In the genomic region with DNA sequence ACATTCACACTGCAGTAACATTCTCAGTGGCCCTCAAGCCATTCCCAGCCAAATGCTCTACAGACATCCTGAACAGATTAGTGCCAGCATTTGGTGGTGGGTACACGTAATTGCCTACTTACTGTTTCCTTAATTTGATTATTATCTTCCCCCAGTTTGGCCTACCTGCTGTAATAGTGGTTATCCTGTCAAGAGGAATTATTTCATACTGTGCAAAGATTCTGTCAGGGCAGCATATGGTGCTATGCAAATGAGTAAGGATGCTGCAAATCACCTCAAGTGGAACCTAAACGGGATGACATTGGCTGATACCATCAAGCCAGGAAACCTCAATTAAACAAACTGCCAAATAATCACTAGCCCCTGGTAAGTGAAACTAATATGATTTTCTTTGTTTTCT, we compare ENCODE assay signal across 14 cellular contexts.
DNase-seq lines count a peak whose midpoint lies in the region; ATAC-seq lines count a peak whose summit lies in the region.
"Had no signal": no experiment of that assay in that cellular context is flagged by ENCODE, and none has a peak within 500 bp of the region (broad histone marks: within the 10 kb centered on the region; RNA-seq: fewer than 3 reads in every experiment).

No MANE protein-coding gene starts in this region.

- no peaks in the 10 kb centered on the region for H3K79me1 ChIP-seq in mesenchymal stem cell (replicated peaks; ENCODE audit: low read length, poor library complexity, severe bottlenecking)

- no peak overlapping the region for H4K8ac ChIP-seq in mesenchymal stem cell (ENCODE audit: low read length)

- H3K18ac ChIP-seq in mesenchymal stem cell (ENCODE audit: low read depth in 1 of 2, low read length in 2 of 2) = no peak overlapping the region

- no peaks in the 10 kb centered on the region for H3K9me2 ChIP-seq in GM23248 (ENCODE audit: insufficient read depth)

- no peak overlapping the region for H2BK120ac ChIP-seq in mesenchymal stem cell (ENCODE audit: low read depth, low read length)

- H3K79me2 ChIP-seq in GM23248 (ENCODE audit: insufficient read depth) = no peaks in the 10 kb centered on the region

- no peaks in the 10 kb centered on the region for H3F3A ChIP-seq in GM23248 (ENCODE audit: insufficient read depth)

- no peak overlapping the region for H2BK15ac ChIP-seq in mesenchymal stem cell (ENCODE audit: low read depth, poor library complexity, severe bottlenecking)

- no peak overlapping the region for H3K9ac ChIP-seq in mesenchymal stem cell (ENCODE audit: low read length)
- H3K9ac ChIP-seq in GM23248 = no peak overlapping the region

- H3K4me2 ChIP-seq in mesenchymal stem cell (ENCODE audit: low read length, poor library complexity, severe bottlenecking) (no peak overlapping the region), GM23248 (ENCODE audit: unreplicated experiment) (no peak overlapping the region)

- H2BK12ac ChIP-seq in mesenchymal stem cell (ENCODE audit: low read length in 2 of 2) = no peak overlapping the region

- H3K27me3 ChIP-seq in mesenchymal stem cell (ENCODE audit: control insufficient read depth in 1 of 2, insufficient read depth in 1 of 2, low read length in 2 of 2) (peaks cover 0 to 30% of the 10 kb centered on the region in 2 experiments), GM23248 (replicated peaks; ENCODE audit: insufficient read depth) (no peaks in the 10 kb centered on the region)
- H3K27me3 ChIP-seq: SJSA1 had no signal

- H3K23ac ChIP-seq in mesenchymal stem cell (ENCODE audit: low read length in 2 of 2) = no peak overlapping the region

- DNase-seq in DMS 273 (lab: John Stamatoyannopoulos, UW; ENCODE audit: unreplicated experiment) = peak; percentile 72
- peak; percentile 26 for DNase-seq in NCI-H1694 (lab: John Stamatoyannopoulos, UW)
- peak; percentile 94 for DNase-seq in NCI-H82 treated with DMSO at 0.1 percent for 48 hours (lab: John Stamatoyannopoulos, UW; ENCODE audit: unreplicated experiment)
- no peak for DNase-seq in mesenchymal stem cell
- DNase-seq in GM23248 = no peak
- DNase-seq in kidney tubule cell (ENCODE audit: low spot score) = no peak
- DNase-seq: GOT3, NCI-H1105 treated with DMSO at 0.1 percent for 48 hours, NCI-H187, NCI-H510A had no signal

- no peaks in the 10 kb centered on the region for H3K4me1 ChIP-seq in mesenchymal stem cell (ENCODE audit: control insufficient read depth, insufficient read depth, low read depth, low read length)
- no peaks in the 10 kb centered on the region for H3K4me1 ChIP-seq in GM23248 (ENCODE audit: insufficient read depth)

- WGBS in mesenchymal stem cell = no CpG with 5 or more reads among the region's 2 CpGs
- 36 to 54% methylated on average over 2 of the region's 2 CpGs for WGBS in GM23248 (ENCODE audit: low coverage in 1 of 2, low lambda C conversion rate in 2 of 2, missing lambda C conversion rate in 2 of 2), 2 experiments

- no peak overlapping the region for H2AFZ ChIP-seq in mesenchymal stem cell (ENCODE audit: low read depth, low read length)
- H2AFZ ChIP-seq in GM23248 = no peak overlapping the region

- H3K27ac ChIP-seq in mesenchymal stem cell (ENCODE audit: low read length, poor library complexity, severe bottlenecking) (peak overlapping the region; percentile 4), GM23248 (no peak overlapping the region)
- H3K27ac ChIP-seq: SJSA1 had no signal

- H2BK5ac ChIP-seq in mesenchymal stem cell (ENCODE audit: low read depth, low read length, poor library complexity, severe bottlenecking) = no peak overlapping the region

- in situ Hi-C loops in GM23248 (cut with MboI) = no loop called here

- no peak overlapping the region for H3K4me3 ChIP-seq in mesenchymal stem cell (ENCODE audit: insufficient read depth in 1 of 2, low read depth in 1 of 2, low read length in 2 of 2)
- H3K4me3 ChIP-seq in GM23248 = no peak overlapping the region
- H3K4me3 ChIP-seq: GM12878, SJSA1 had no signal

- no peak overlapping the region for H3K14ac ChIP-seq in mesenchymal stem cell (ENCODE audit: low read length in 2 of 2)

- no peak overlapping the region for H4K91ac ChIP-seq in mesenchymal stem cell (ENCODE audit: low read length)

- no peaks in the 10 kb centered on the region for H4K20me1 ChIP-seq in GM23248 (ENCODE audit: insufficient read depth)

- H3K36me3 ChIP-seq in mesenchymal stem cell (ENCODE audit: control insufficient read depth in 1 of 2, insufficient read depth in 2 of 2, low read depth in 1 of 2, low read length in 2 of 2) = no peaks in the 10 kb centered on the region
- H3K36me3 ChIP-seq in GM23248 (ENCODE audit: low read depth) = no peaks in the 10 kb centered on the region
- H3K36me3 ChIP-seq: SJSA1 had no signal

- H3K9me3 ChIP-seq in mesenchymal stem cell (ENCODE audit: control insufficient read depth, low read length) (no peaks in the 10 kb centered on the region), GM23248 (ENCODE audit: low read depth) (no peaks in the 10 kb centered on the region)
- H3K9me3 ChIP-seq: SJSA1 had no signal

- no peak for ATAC-seq in GM21529 (IDR thresholded peaks at IDR 0.05; ENCODE audit: unreplicated experiment)
- ATAC-seq: GM12878, Panc1 had no signal

- no peak overlapping the region for H3K4ac ChIP-seq in mesenchymal stem cell (ENCODE audit: low read depth in 1 of 2, low read length in 2 of 2)

- H2AK5ac ChIP-seq in mesenchymal stem cell (ENCODE audit: low read length, severe bottlenecking) = no peak overlapping the region

Comparison
In these comparisons a context has a peak if more than half of its experiments do, and no peak if none do; other contexts are left out.
1. DNase-seq: peak in DMS 273 (single experiment), NCI-H1694 (single experiment) and NCI-H82 treated with DMSO at 0.1 percent for 48 hours (single experiment); none in mesenchymal stem cell (single experiment), GM23248 (single experiment) and kidney tubule cell (single experiment).